8 cellular contexts compared by ENCODE assay signal in the genomic region with DNA sequence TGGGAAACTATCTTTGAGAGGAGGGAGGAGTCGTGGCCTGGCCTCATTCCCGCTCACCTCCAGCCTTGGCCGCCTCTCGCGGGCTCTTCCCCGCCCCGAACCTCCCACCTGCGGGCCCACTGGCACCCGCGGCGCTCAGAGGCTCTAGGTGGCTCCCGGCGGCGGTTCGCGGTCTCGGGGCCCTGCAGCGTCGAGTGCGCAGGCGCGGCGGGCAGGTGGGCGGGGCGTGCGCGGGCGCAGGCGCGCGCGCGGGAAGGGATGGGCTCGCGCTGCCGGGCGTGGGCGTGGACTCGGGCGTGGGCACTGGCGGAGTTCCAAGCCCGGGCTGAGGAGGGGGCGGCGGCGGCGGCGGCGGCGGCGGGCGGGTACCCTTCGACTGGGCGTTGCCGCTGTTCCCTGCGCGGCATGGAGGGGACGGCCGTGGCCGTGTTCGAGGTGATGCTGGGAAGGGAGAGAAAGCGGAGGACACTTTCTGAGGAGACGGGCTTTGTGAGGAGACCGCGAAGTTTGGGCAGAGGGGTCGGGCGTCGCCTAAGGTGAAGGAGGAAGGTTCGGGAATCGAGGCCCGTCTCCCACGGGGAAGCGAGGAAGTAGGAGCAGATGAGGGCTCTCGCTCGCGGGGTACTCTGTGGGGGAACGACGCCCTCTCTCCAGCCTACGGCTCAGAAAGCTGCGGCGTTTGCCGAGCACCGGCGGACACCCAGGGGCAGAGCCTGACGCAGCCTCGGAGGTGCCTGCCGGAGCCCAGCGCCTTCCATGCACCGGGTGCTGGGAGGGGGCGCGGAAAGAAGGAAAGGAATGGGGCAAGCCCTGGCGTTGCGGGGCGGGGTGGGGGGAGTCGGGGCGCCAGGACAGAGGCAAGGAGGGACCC. TPM values are rescaled to one million over a fixed set of nuclear protein-coding genes. Genes with fewer than 3 reads are reported as not detected.
DNase-seq lines count a peak whose midpoint lies in the region; ATAC-seq, FAIRE-seq and TF ChIP-seq lines count a peak whose summit lies in the region.

No MANE protein-coding gene starts in this region.

- H3K9me3 ChIP-seq in small intestine (ENCODE audit: control insufficient read depth, low read depth) = no peaks in the 10 kb centered on the region

- no peaks in the 10 kb centered on the region for H3K36me3 ChIP-seq in small intestine (ENCODE audit: control insufficient read depth in 2 of 2, insufficient read depth in 2 of 2, low read length in 2 of 2)

- DNase-seq in SIG-M5 treated with dmso at 0.1 percent for 504 hours (lab: John Stamatoyannopoulos, UW; ENCODE audit: unreplicated experiment) (peak; percentile 67), SIG-M5 (lab: John Stamatoyannopoulos, UW) (no peak), NCI-H2171 (lab: John Stamatoyannopoulos, UW) (peak; percentile 79), T47D (ENCODE audit: low read depth in 1 of 2, low spot score in 1 of 2) (peak; percentile 97 to 98), iPS-NIHi11 (ENCODE audit: low spot score) (peak; percentile 98), small intestine (peak; percentile 88)

- FAIRE-seq in small intestine (lab: Jason Lieb, UNC) = no peak

- in situ Hi-C loops in T47D (cut with HindIII; ENCODE audit: low pct_unique_long_range_greater_than_20kb, low sequenced_read_pairs) = no loop called here

- TF ChIP-seq CTCF in VCaP (conservative IDR thresholded peaks at IDR 0.05) = no peak; the same call in 1 of the 2 replicates

- ATAC-seq in HG03064 (IDR thresholded peaks at IDR 0.05; ENCODE audit: low read depth, unreplicated experiment) = peak; percentile 69

- no peaks in the 10 kb centered on the region for H3K4me1 ChIP-seq in small intestine (ENCODE audit: control insufficient read depth in 2 of 2, insufficient read depth in 1 of 2, low read depth in 1 of 2, low read length in 1 of 2)

- peak overlapping the region; percentile 91 for H3K27ac ChIP-seq in VCaP
- H3K27ac ChIP-seq in small intestine (ENCODE audit: low read depth in 1 of 2, low read length in 1 of 2) = peak overlapping the region; percentile 89 to 92

- 0 to 1% (median 0%) methylated on average over 37 to 94 of the region's 95 CpGs for WGBS in small intestine, 3 donors

- no peaks in the 10 kb centered on the region for H3K27me3 ChIP-seq in small intestine (ENCODE audit: control insufficient read depth in 2 of 2, insufficient read depth in 2 of 2, low read length in 2 of 2)

- H3K4me3 ChIP-seq in small intestine (ENCODE audit: low read depth in 1 of 2, low read length in 2 of 2) = peak overlapping the region; percentile 73 to 76

RNA-seq across cellular contexts. Expression of a gene that starts 15.7 kb away (rescaled TPM):
- 1 to 10 TPM in 2 of 3 donors, under 1 TPM in 1; 0.27 to 5.0 (median 1.6) TPM for polyA plus RNA-seq in small intestine
